1 cellular context compared by ENCODE assay signal in genomic region chr16:1678500-1679098, GRCh38.
TF ChIP-seq lines count a peak whose summit lies in the region.

No MANE protein-coding gene starts in this region.

TF ChIP-seq in HepG2, 621 proteins besides CTCF, POLR2A, EP300 and RAD21 (continued from another document):
- no peak for TF ChIP-seq GZF1 (CRISPR knock-in tag; IDR thresholded peaks at IDR 0.05)
- TF ChIP-seq TAF15 (IDR thresholded peaks at IDR 0.05; ENCODE audit: low read depth, low read length, poor library complexity, severe bottlenecking), result no peak
- TF ChIP-seq HOXA9 (CRISPR knock-in tag; IDR thresholded peaks at IDR 0.05; ENCODE audit: borderline replicate concordance), result no peak
- no peak for TF ChIP-seq FOXK1 (CRISPR knock-in tag; IDR thresholded peaks at IDR 0.05; ENCODE audit: borderline replicate concordance, low read depth)
- no peak for TF ChIP-seq ZKSCAN5 (CRISPR knock-in tag; IDR thresholded peaks at IDR 0.05)
- TF ChIP-seq CREB1 (IDR thresholded peaks at IDR 0.05), result no peak
- TF ChIP-seq CREB1 (CRISPR knock-in tag; IDR thresholded peaks at IDR 0.05), result no peak
- no peak for TF ChIP-seq TOPORS (CRISPR knock-in tag; IDR thresholded peaks at IDR 0.05)
- no peak for TF ChIP-seq ZNF776 (CRISPR knock-in tag; IDR thresholded peaks at IDR 0.05)
- no peak for TF ChIP-seq U2AF1 (optimal IDR thresholded peaks at IDR 0.05; ENCODE audit: low read depth, low read length)
- TF ChIP-seq SMYD3 (CRISPR knock-in tag; IDR thresholded peaks at IDR 0.05), result no peak
- no peak; the same call in 1 of the 2 replicates for TF ChIP-seq FOXC1 (CRISPR knock-in tag; IDR thresholded peaks at IDR 0.05; ENCODE audit: borderline replicate concordance)
- no peak for TF ChIP-seq HES4 (CRISPR knock-in tag; IDR thresholded peaks at IDR 0.05; ENCODE audit: borderline replicate concordance)
- peak; percentile 53; the same call in 1 of the 2 replicates for TF ChIP-seq NRL (CRISPR knock-in tag; IDR thresholded peaks at IDR 0.05; ENCODE audit: borderline replicate concordance)
TF ChIP-seq in HepG2: peak in this region for 55.
